ENCODE assay signal across 31 cellular contexts in genomic region chr18:25306671-25307070, GRCh38.
"Had no signal": no experiment of that assay in that cellular context is flagged by ENCODE, and none has a peak within 500 bp of the region (broad histone marks: within the 10 kb centered on the region; RNA-seq: fewer than 3 reads in every experiment).

No MANE protein-coding gene starts in this region.

- H3K4me3 Mint-ChIP-seq: dendritic cell treated with granulocyte-macrophage colony-stimulating factor and Interleukin-4, amounts not matched to agents 40 ng/mL and 50 ng/mL, for 4 days; immature natural killer cell; memory B cell; mesothelial cell of epicardium; naive B cell; natural killer cell treated with Interleukin-12 subunit alpha and Interleukin-12 subunit beta and Interleukin-15 and Interleukin-18, amount 100 ng/mL, for 72 hours; neural progenitor cell; stimulated activated naive B cell treated with anti-CD40 and anti-IgM and Interleukin-4, amounts not matched to agents 10 μg/mL and 1 μg/mL and 100 μg/mL, for 72 hours; stimulated activated naive CD8-positive, alpha-beta T cell treated with anti-CD3 and anti-CD28 coated beads, Interleukin-15, Interleukin-2, amounts not matched to agents 100 ng/mL and 50 ng/mL, for 24 hours had no signal

- FAIRE-seq: endothelial cell of umbilical vein, frontal cortex, urothelium cell line had no signal

- H3K4me3 ChIP-seq: colonic mucosa, esophagus muscularis mucosa, lung, mucosa of descending colon, neural progenitor cell, prostate gland, right atrium auricular region, sigmoid colon, skin epidermis, spleen, thoracic aorta, tibial nerve, upper lobe of left lung had no signal

- H2AFZ ChIP-seq: neural progenitor cell, parathyroid adenoma had no signal

- H3K27ac Mint-ChIP-seq: dendritic cell treated with granulocyte-macrophage colony-stimulating factor and Interleukin-4, amounts not matched to agents 40 ng/mL and 50 ng/mL, for 4 days; immature natural killer cell; memory B cell; mesothelial cell of epicardium; naive B cell; natural killer cell treated with Interleukin-12 subunit alpha and Interleukin-12 subunit beta and Interleukin-15 and Interleukin-18, amount 100 ng/mL, for 72 hours; neural progenitor cell; stimulated activated naive B cell treated with anti-CD40 and anti-IgM and Interleukin-4, amounts not matched to agents 10 μg/mL and 1 μg/mL and 100 μg/mL, for 72 hours; stimulated activated naive CD8-positive, alpha-beta T cell treated with anti-CD3 and anti-CD28 coated beads, Interleukin-15, Interleukin-2, amounts not matched to agents 100 ng/mL and 50 ng/mL, for 24 hours had no signal

- H3K27me3 ChIP-seq: colonic mucosa, esophagus muscularis mucosa, neural progenitor cell, right atrium auricular region, sigmoid colon, spleen, tibial nerve, upper lobe of left lung had no signal

- H3K4me1 Mint-ChIP-seq: immature natural killer cell; memory B cell; naive B cell; stimulated activated naive B cell treated with anti-CD40 and anti-IgM and Interleukin-4, amounts not matched to agents 10 μg/mL and 1 μg/mL and 100 μg/mL, for 72 hours had no signal

- H3K4me1 ChIP-seq: colonic mucosa, esophagus muscularis mucosa, parathyroid adenoma, prostate gland, spleen had no signal

- H3K36me3 Mint-ChIP-seq: immature natural killer cell; memory B cell; naive B cell; natural killer cell treated with Interleukin-12 subunit alpha and Interleukin-12 subunit beta and Interleukin-15 and Interleukin-18, amount 100 ng/mL, for 72 hours; stimulated activated naive B cell treated with anti-CD40 and anti-IgM and Interleukin-4, amounts not matched to agents 10 μg/mL and 1 μg/mL and 100 μg/mL, for 72 hours had no signal

- H3K27ac ChIP-seq: colonic mucosa, esophagus muscularis mucosa, neural progenitor cell, parathyroid adenoma, prostate gland, right atrium auricular region, sigmoid colon, skin epidermis, spleen, thoracic aorta, tibial nerve, upper lobe of left lung had no signal

- H3K36me3 ChIP-seq: colonic mucosa, esophagus muscularis mucosa, prostate gland, right atrium auricular region, sigmoid colon, spleen, thoracic aorta, tibial nerve, upper lobe of left lung had no signal

- H3K9ac ChIP-seq: neural progenitor cell, parathyroid adenoma had no signal

- H3K27me3 Mint-ChIP-seq: dendritic cell treated with granulocyte-macrophage colony-stimulating factor and Interleukin-4, amounts not matched to agents 40 ng/mL and 50 ng/mL, for 4 days had no signal

- H3K9me3 Mint-ChIP-seq: dendritic cell treated with granulocyte-macrophage colony-stimulating factor and Interleukin-4, amounts not matched to agents 40 ng/mL and 50 ng/mL, for 4 days; mesothelial cell of epicardium; naive B cell; natural killer cell treated with Interleukin-12 subunit alpha and Interleukin-12 subunit beta and Interleukin-15 and Interleukin-18, amount 100 ng/mL, for 72 hours; neural progenitor cell; stimulated activated naive B cell treated with anti-CD40 and anti-IgM and Interleukin-4, amounts not matched to agents 10 μg/mL and 1 μg/mL and 100 μg/mL, for 72 hours; stimulated activated naive CD8-positive, alpha-beta T cell treated with anti-CD3 and anti-CD28 coated beads, Interleukin-15, Interleukin-2, amounts not matched to agents 100 ng/mL and 50 ng/mL, for 24 hours had no signal

- H3K4me2 ChIP-seq: neural progenitor cell had no signal

- ATAC-seq: left ventricle myocardium superior; mucosa of descending colon; natural killer cell treated with Interleukin-12 subunit alpha and Interleukin-12 subunit beta and Interleukin-15 and Interleukin-18, amount 100 ng/mL, for 72 hours; stimulated activated naive B cell treated with anti-CD40 and anti-IgM and Interleukin-4, amounts not matched to agents 10 μg/mL and 1 μg/mL and 100 μg/mL, for 72 hours had no signal

- DNase-seq: colonic mucosa; effector memory CD4-positive, alpha-beta T cell; hypothalamus; immature natural killer cell; islet precursor cell; kidney glomerular epithelial cell; left ventricle myocardium superior; mucosa of descending colon; naive B cell; sigmoid colon; spleen; stimulated activated CD4-positive, alpha-beta T cell treated with anti-CD3 and anti-CD28 coated beads, Interleukin-4, amount 100 ng/mL, for 4 hours; stimulated activated naive B cell treated with anti-CD40 and anti-IgM and Interleukin-4, amounts not matched to agents 10 μg/mL and 1 μg/mL and 100 μg/mL, for 72 hours; upper lobe of left lung had no signal

- H3K9me3 ChIP-seq: colonic mucosa, esophagus muscularis mucosa, mucosa of descending colon, prostate gland, right atrium auricular region, sigmoid colon, spleen, thoracic aorta, tibial nerve, upper lobe of left lung had no signal

- H3K79me2 ChIP-seq: parathyroid adenoma had no signal
